In genomic region chr15:27671794-27672438, GRCh38 we compare ENCODE assay signal across 17 cellular contexts.
DNase-seq lines count a peak whose midpoint lies in the region; ATAC-seq and TF ChIP-seq lines count a peak whose summit lies in the region.
"Had no signal": no experiment of that assay in that cellular context is flagged by ENCODE, and none has a peak within 500 bp of the region (broad histone marks: within the 10 kb centered on the region; RNA-seq: fewer than 3 reads in every experiment).

No MANE protein-coding gene starts in this region.

- H3K9me3 Mint-ChIP-seq in nephron progenitor cell, result no peaks in the 10 kb centered on the region
- H3K9me3 Mint-ChIP-seq in HFFc6, result peaks cover 52% of the 10 kb centered on the region
- H3K9me3 Mint-ChIP-seq: H9 had no signal

- intact Hi-C loops in sciatic nerve (cut with DNase I), result no loop called here

- peaks cover 66% of the 10 kb centered on the region for H3K4me1 Mint-ChIP-seq in nephron progenitor cell
- H3K4me1 Mint-ChIP-seq in HFFc6 (ENCODE audit: low read depth), result no peaks in the 10 kb centered on the region; the same call in 1 of the 2 replicates

- no peaks in the 10 kb centered on the region for H3K36me3 Mint-ChIP-seq in nephron progenitor cell (ENCODE audit: low read depth)
- no peaks in the 10 kb centered on the region for H3K36me3 Mint-ChIP-seq in HFFc6 (ENCODE audit: low read depth)

- H3K27me3 Mint-ChIP-seq in nephron progenitor cell (ENCODE audit: low read depth, poor library complexity) (peaks cover under 1% of the 10 kb centered on the region), HFFc6 (ENCODE audit: insufficient read depth) (peaks cover 7% of the 10 kb centered on the region)

- peak overlapping the region; percentile 42 for H3K4me3 Mint-ChIP-seq in nephron progenitor cell
- H3K4me3 Mint-ChIP-seq in HFFc6, result no peak overlapping the region
- H3K4me3 Mint-ChIP-seq: H9 had no signal

- DNase-seq in NCI-H1092 (lab: John Stamatoyannopoulos, UW) (peak; percentile 21), globus pallidus (ENCODE audit: low spot score) (peak; percentile 41), nephron progenitor cell (peak; percentile 13), sciatic nerve (ENCODE audit: low spot score) (no peak), GM10266 (ENCODE audit: extremely low spot score) (no peak), NCI-H446 treated with DMSO at 0.1 percent for 48 hours (lab: John Stamatoyannopoulos, UW) (no peak), HFFc6 (no peak)
- DNase-seq: ACHN; DMS 273 treated with DMSO at 0.1 percent for 48 hours; DND-41; H9; NCI-H1436 treated with DMSO at 0.1 percent for 48 hours; NCI-H2029 treated with DMSO at 0.1 percent for 48 hours; NCI-H2171; NCI-H526 treated with DMSO at 0.1 percent for 48 hours; NK-92 treated with Interleukin-12 subunit alpha and Interleukin-12 subunit beta, amount 100 ng/mL, for 24 hours; Peyer's patch had no signal

- no peak for TF ChIP-seq CTCF in nephron progenitor cell (IDR thresholded peaks at IDR 0.05)
- TF ChIP-seq CTCF in GM10266 (IDR thresholded peaks at IDR 0.05; ENCODE audit: control insufficient read depth, insufficient read depth, low read depth, missing control alignments), result no peak
- no peak for TF ChIP-seq CTCF in HFFc6 (IDR thresholded peaks at IDR 0.05)

- ATAC-seq in sciatic nerve, result peak; percentile 32

- no peak overlapping the region for H3K27ac Mint-ChIP-seq in nephron progenitor cell
- H3K27ac Mint-ChIP-seq in HFFc6, result no peak overlapping the region
- H3K27ac Mint-ChIP-seq: H9 had no signal

Comparison
In these comparisons a context has a peak if more than half of its experiments do, and no peak if none do; other contexts are left out.
1. DNase-seq: peak in NCI-H1092 (single experiment), globus pallidus (single experiment) and nephron progenitor cell (single experiment); none in sciatic nerve (single experiment), GM10266 (single experiment), NCI-H446 treated with DMSO at 0.1 percent for 48 hours (single experiment) and HFFc6 (single experiment).